ENCODE assay signal across 8 cellular contexts in the genomic region with DNA sequence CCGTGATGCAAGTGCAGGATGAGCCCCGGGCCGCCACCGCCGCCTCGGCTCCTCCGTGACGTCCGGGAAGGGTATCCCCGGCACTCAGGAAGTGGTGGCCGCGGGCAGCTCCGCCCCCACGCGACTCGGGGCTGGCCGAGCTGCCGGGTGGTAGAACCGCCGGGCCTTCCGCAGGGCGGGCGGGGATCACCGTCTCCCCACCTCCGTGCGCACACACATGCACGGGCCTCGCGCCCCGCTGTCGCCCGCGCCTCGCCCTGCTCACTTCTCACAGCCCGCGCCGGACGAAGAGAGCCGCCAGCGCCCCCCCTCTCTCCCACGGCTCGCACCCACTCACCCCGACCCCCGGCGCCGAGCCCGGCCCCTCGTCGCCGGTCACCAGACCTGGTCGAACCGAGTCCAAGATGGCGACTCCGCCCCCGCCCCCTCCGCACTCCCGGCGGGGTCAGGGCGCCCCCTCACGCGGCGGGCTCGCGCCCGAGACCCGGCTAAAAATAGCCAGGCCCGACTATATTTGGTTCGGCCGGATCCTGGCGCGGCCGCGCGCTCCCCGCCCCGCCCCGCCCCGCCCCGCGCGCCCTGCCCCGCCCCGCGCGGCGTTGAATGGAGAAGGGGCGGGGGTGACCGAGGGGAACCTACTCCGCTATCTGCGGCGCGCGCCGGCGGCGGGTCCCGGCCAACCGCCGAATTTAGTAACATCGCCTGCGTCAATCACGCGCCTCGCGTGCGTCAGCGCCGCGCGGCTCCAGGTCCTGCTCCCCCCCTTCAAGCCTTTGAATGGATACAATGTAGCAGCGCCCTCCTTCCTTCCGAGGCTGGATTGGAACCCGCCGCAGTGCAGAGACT. TPM values are rescaled to one million over a fixed set of nuclear protein-coding genes. Genes with fewer than 3 reads are reported as not detected.
DNase-seq lines count a peak whose midpoint lies in the region; ATAC-seq and TF ChIP-seq lines count a peak whose summit lies in the region.

No MANE protein-coding gene starts in this region.

- peaks cover 11% of the 10 kb centered on the region for H3K36me3 Mint-ChIP-seq in activated CD4-positive, alpha-beta T cell treated with anti-CD3 and anti-CD28 coated beads for 36 hours (ENCODE audit: low read depth)

- intact Hi-C loops in activated CD4-positive, alpha-beta T cell treated with anti-CD3 and anti-CD28 coated beads for 36 hours (cut with DNase I, micrococcal nuclease), result loop anchor here (1.0 to 10.0 kb wide), 22 partner anchors 8 to 1715 kb away; partner anchors contain the start of genes INVS (in 2 of the 2), TGFBR1 (in 2 of the 2), ANKS6 (in 1 of the 2) and ERP44 (in 1 of the 2)
- intact Hi-C loops in left colon (cut with DNase I, micrococcal nuclease), result loop anchor here in 1 of 2 donors (10.0 kb wide), 1 partner anchor 195 kb away; no protein-coding TSS in a partner anchor

- peak; percentile 95 for TF ChIP-seq POLR2A in GM19193 (IDR thresholded peaks at IDR 0.05; ENCODE audit: extremely low read depth, insufficient read depth, insufficient read length)

- POLR2A ChIA-PET in activated CD4-positive, alpha-beta T cell treated with anti-CD3 and anti-CD28 coated beads for 36 hours (lab: Charles Lee), result interaction anchor here (0.9 to 1.1 kb wide), 2 partner anchors 9 to 566 kb away, joined by 3 to 4 read pairs; no protein-coding TSS in a partner anchor

- no peaks in the 10 kb centered on the region; the same call in none of the 2 replicates for H3K4me1 ChIP-seq in BE2C

- peak; percentile 58 for ATAC-seq in HG03432 (IDR thresholded peaks at IDR 0.05; ENCODE audit: unreplicated experiment)
- peak; percentile 49 for ATAC-seq in activated CD4-positive, alpha-beta T cell treated with anti-CD3 and anti-CD28 coated beads for 36 hours
- peak; percentile 69 for ATAC-seq in left colon

- TF ChIP-seq CTCF in BE2C (IDR thresholded peaks at IDR 0.05; ENCODE audit: low read depth, low read length) (no peak; the same call in 1 of the 2 replicates), choroid plexus epithelial cell (conservative IDR thresholded peaks at IDR 0.05; ENCODE audit: low read depth, low read length) (peak; percentile 40)

- H3K27me3 ChIP-seq in BE2C, result peaks cover 15% of the 10 kb centered on the region

- CTCF ChIA-PET in activated CD4-positive, alpha-beta T cell treated with anti-CD3 and anti-CD28 coated beads for 36 hours (lab: Charles Lee), result interaction anchor here (0.7 to 1.4 kb wide), 3 partner anchors 8 to 86 kb away, joined by 3 to 6 read pairs (median 4); no protein-coding TSS in a partner anchor

- no peaks in the 10 kb centered on the region for H3K9me3 Mint-ChIP-seq in activated CD4-positive, alpha-beta T cell treated with anti-CD3 and anti-CD28 coated beads for 36 hours (ENCODE audit: low read depth)

- peaks cover 8% of the 10 kb centered on the region for H3K27me3 Mint-ChIP-seq in activated CD4-positive, alpha-beta T cell treated with anti-CD3 and anti-CD28 coated beads for 36 hours

- DNase-seq in BE2C, result peak; percentile 96
- peak; percentile 94 for DNase-seq in NCI-H460 (ENCODE audit: extremely low read depth, low read depth)
- DNase-seq in activated CD4-positive, alpha-beta T cell treated with anti-CD3 and anti-CD28 coated beads for 36 hours, result peak; percentile 97
- DNase-seq in choroid plexus epithelial cell (ENCODE audit: low read depth), result peak; percentile 96
- DNase-seq in left colon, result peak; percentile 90
- DNase-seq in stimulated activated CD4-positive, alpha-beta T cell treated with anti-CD3 and anti-CD28 coated beads, Interleukin-1b, Interleukin-23, amount 100 ng/mL, for 4 hours (ENCODE audit: low read depth in 2 of 2), result peak; percentile 78 to 82

- H3K9me3 ChIP-seq in BE2C, result no peaks in the 10 kb centered on the region

- peak overlapping the region; percentile 88 for H3K4me3 Mint-ChIP-seq in activated CD4-positive, alpha-beta T cell treated with anti-CD3 and anti-CD28 coated beads for 36 hours

- peaks cover 41% of the 10 kb centered on the region for H3K4me1 Mint-ChIP-seq in activated CD4-positive, alpha-beta T cell treated with anti-CD3 and anti-CD28 coated beads for 36 hours

- H3K4me3 ChIP-seq in BE2C (ENCODE audit: low read depth, low read length) (peak overlapping the region; percentile 93), choroid plexus epithelial cell (ENCODE audit: low read depth, low read length) (peak overlapping the region; percentile 89)

- H3K36me3 ChIP-seq in BE2C, result no peaks in the 10 kb centered on the region

- H3K27ac Mint-ChIP-seq in activated CD4-positive, alpha-beta T cell treated with anti-CD3 and anti-CD28 coated beads for 36 hours, result peak overlapping the region; percentile 94

RNA-seq across cellular contexts. Expression of gene NR4A3, which starts 2.0 kb away (rescaled TPM):
- 0.11 TPM for polyA plus RNA-seq in BE2C (2012; ENCODE audit: insufficient read depth, insufficient read length, low read depth)
- total RNA-seq in NCI-H460 (2014; rRNA removed; shearing (Covaris generic)), result 5.8 and 7.1 TPM in 2 replicates
- 2.7 and 2.9 TPM in 2 replicates for polyA plus RNA-seq in NCI-H460 (2014; cell fraction: nucleus; rRNA removed)
- 10 to 100 TPM; 26.7 to 27.5 TPM for total RNA-seq in activated CD4-positive, alpha-beta T cell treated with anti-CD3 and anti-CD28 coated beads for 36 hours
- total RNA-seq in left colon, result 1 to 10 TPM in 1 of 2 donors, under 1 TPM in 1; 0.61 to 3.8 TPM

Comparison
In these comparisons a context has a peak if more than half of its experiments do, and no peak if none do; other contexts are left out.
1. Peak in every context shown above with its lines: DNase-seq, ATAC-seq and H3K4me3 ChIP-seq.